8 cellular contexts compared by ENCODE assay signal in the genomic region with DNA sequence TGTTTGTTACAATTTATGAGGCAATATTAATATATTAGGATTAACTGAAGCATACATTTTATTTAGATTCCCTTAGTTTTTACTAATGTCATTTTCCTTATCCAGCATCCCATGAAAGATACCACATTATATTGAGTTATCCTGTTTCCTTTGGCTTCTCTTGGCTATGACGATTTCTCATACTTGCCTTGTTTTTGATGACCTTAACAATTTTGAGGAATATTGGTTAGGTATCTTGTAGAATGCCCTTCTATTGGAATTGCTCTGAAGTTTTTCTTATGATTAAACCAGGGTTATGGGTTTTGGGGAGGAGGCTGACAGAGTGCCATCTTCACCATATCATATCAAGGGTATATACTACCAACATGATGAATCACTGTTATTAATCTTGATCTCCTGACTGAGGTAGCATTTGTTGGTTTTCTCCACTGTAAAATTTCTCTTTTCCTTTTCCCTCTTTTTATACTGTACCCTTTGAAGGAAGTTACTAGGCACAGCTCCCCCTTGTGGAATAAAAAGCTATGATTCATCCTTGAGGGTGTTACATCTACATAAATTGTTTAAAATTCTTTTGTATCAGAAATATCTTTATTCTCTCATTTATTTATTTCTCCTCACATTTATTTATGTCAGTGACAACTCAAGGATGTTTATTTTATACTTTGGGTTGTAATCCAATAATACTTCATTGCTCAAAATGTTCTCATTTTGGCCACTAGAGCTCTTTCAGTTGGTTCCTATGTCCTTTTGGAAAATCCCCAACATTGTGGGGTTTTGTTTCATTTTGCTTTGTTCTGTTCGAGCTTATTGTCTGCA.
DNase-seq lines count a peak whose midpoint lies in the region; ATAC-seq, FAIRE-seq and TF ChIP-seq lines count a peak whose summit lies in the region.

No MANE protein-coding gene starts in this region.

- intact Hi-C loops in esophagus muscularis mucosa (cut with DNase I) = no loop called here
- intact Hi-C loops in spleen (cut with DNase I; ENCODE audit: low total_unique reads) = no loop called here

- H3K9me3 ChIP-seq in esophagus muscularis mucosa (no peaks in the 10 kb centered on the region), spleen (no peaks in the 10 kb centered on the region)

- H3K27ac ChIP-seq in C4-2B = no peak overlapping the region
- no peak overlapping the region for H3K27ac ChIP-seq in esophagus muscularis mucosa (replicated peaks in 1 of 4)
- H3K27ac ChIP-seq in spleen = no peak overlapping the region

- WGBS in esophagus muscularis mucosa = 61% methylated on average over 2 of the region's 2 CpGs
- WGBS in spleen, 5 donors = 66 to 84% (median 81%) methylated on average over 2 of the region's 2 CpGs

- DNase-seq in NCI-H748 (lab: John Stamatoyannopoulos, UW; ENCODE audit: unreplicated experiment) (peak; percentile 47), esophagus muscularis mucosa (ENCODE audit: extremely low spot score) (no peak), spleen (no peak), RCC 7860 (ENCODE audit: low spot score) (no peak), epidermal melanocyte (ENCODE audit: insufficient read length, low spot score) (no peak)

- no peak overlapping the region for H3K4me3 ChIP-seq in esophagus muscularis mucosa
- no peak overlapping the region for H3K4me3 ChIP-seq in spleen

- H3K4me1 ChIP-seq in esophagus muscularis mucosa (peaks cover 0 to 8% (median 0%) of the 10 kb centered on the region in 4 donors), spleen (no peaks in the 10 kb centered on the region)

- no peak for FAIRE-seq in RCC 7860 (lab: Jason Lieb, UNC)

- ATAC-seq in GM18907 (IDR thresholded peaks at IDR 0.05; ENCODE audit: unreplicated experiment) = peak; percentile 64
- no peak for ATAC-seq in HG02870 (IDR thresholded peaks at IDR 0.05; ENCODE audit: unreplicated experiment)

- H3K36me3 ChIP-seq in esophagus muscularis mucosa = no peaks in the 10 kb centered on the region
- no peaks in the 10 kb centered on the region for H3K36me3 ChIP-seq in spleen

- TF ChIP-seq CTCF in C4-2B (conservative IDR thresholded peaks at IDR 0.05) = peak; percentile 82
- peak; percentile 33 to 49 (median 44) for TF ChIP-seq CTCF in esophagus muscularis mucosa (IDR thresholded peaks at IDR 0.05)
- TF ChIP-seq CTCF in spleen (IDR thresholded peaks at IDR 0.05 in 8 of 11, conservative IDR thresholded peaks at IDR 0.05 in 3 of 11) = peak in 10 of 11 experiments; percentile 10 to 62 (median 42)

- TF ChIP-seq POLR2A in esophagus muscularis mucosa (IDR thresholded peaks at IDR 0.05; ENCODE audit: low read depth) (no peak), spleen (IDR thresholded peaks at IDR 0.05) (no peak)

- H3K27me3 ChIP-seq in esophagus muscularis mucosa (no peaks in the 10 kb centered on the region), spleen (replicated peaks in 1 of 7) (no peaks in the 10 kb centered on the region)

- no peak for TF ChIP-seq EP300 in esophagus muscularis mucosa (IDR thresholded peaks at IDR 0.05)
